Comparison of ENCODE assay signal across 1 cellular context in the genomic region with DNA sequence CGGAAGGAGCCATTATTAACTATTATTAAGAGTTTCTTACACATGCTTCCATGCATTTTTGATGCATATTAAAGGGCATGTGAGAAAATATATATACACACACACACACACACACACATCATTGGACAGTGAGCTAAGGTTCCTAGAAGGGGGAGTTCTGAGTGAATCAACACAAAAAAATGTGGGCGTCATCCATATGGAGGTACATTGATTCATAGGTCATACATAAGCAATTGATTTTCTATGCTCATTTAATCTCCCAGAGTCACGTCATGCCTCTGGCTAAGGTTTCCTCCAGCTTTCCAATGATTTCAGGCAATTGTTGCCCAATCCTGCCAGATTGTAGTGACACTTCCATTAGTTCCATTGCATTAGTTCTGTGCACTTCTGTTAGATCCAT.
TF ChIP-seq lines count a peak whose summit lies in the region.

No MANE protein-coding gene starts in this region.

TF ChIP-seq in H1, 55 proteins besides CTCF, POLR2A, EP300 and RAD21 (continued from another document):
- TF ChIP-seq, protein P1, sequence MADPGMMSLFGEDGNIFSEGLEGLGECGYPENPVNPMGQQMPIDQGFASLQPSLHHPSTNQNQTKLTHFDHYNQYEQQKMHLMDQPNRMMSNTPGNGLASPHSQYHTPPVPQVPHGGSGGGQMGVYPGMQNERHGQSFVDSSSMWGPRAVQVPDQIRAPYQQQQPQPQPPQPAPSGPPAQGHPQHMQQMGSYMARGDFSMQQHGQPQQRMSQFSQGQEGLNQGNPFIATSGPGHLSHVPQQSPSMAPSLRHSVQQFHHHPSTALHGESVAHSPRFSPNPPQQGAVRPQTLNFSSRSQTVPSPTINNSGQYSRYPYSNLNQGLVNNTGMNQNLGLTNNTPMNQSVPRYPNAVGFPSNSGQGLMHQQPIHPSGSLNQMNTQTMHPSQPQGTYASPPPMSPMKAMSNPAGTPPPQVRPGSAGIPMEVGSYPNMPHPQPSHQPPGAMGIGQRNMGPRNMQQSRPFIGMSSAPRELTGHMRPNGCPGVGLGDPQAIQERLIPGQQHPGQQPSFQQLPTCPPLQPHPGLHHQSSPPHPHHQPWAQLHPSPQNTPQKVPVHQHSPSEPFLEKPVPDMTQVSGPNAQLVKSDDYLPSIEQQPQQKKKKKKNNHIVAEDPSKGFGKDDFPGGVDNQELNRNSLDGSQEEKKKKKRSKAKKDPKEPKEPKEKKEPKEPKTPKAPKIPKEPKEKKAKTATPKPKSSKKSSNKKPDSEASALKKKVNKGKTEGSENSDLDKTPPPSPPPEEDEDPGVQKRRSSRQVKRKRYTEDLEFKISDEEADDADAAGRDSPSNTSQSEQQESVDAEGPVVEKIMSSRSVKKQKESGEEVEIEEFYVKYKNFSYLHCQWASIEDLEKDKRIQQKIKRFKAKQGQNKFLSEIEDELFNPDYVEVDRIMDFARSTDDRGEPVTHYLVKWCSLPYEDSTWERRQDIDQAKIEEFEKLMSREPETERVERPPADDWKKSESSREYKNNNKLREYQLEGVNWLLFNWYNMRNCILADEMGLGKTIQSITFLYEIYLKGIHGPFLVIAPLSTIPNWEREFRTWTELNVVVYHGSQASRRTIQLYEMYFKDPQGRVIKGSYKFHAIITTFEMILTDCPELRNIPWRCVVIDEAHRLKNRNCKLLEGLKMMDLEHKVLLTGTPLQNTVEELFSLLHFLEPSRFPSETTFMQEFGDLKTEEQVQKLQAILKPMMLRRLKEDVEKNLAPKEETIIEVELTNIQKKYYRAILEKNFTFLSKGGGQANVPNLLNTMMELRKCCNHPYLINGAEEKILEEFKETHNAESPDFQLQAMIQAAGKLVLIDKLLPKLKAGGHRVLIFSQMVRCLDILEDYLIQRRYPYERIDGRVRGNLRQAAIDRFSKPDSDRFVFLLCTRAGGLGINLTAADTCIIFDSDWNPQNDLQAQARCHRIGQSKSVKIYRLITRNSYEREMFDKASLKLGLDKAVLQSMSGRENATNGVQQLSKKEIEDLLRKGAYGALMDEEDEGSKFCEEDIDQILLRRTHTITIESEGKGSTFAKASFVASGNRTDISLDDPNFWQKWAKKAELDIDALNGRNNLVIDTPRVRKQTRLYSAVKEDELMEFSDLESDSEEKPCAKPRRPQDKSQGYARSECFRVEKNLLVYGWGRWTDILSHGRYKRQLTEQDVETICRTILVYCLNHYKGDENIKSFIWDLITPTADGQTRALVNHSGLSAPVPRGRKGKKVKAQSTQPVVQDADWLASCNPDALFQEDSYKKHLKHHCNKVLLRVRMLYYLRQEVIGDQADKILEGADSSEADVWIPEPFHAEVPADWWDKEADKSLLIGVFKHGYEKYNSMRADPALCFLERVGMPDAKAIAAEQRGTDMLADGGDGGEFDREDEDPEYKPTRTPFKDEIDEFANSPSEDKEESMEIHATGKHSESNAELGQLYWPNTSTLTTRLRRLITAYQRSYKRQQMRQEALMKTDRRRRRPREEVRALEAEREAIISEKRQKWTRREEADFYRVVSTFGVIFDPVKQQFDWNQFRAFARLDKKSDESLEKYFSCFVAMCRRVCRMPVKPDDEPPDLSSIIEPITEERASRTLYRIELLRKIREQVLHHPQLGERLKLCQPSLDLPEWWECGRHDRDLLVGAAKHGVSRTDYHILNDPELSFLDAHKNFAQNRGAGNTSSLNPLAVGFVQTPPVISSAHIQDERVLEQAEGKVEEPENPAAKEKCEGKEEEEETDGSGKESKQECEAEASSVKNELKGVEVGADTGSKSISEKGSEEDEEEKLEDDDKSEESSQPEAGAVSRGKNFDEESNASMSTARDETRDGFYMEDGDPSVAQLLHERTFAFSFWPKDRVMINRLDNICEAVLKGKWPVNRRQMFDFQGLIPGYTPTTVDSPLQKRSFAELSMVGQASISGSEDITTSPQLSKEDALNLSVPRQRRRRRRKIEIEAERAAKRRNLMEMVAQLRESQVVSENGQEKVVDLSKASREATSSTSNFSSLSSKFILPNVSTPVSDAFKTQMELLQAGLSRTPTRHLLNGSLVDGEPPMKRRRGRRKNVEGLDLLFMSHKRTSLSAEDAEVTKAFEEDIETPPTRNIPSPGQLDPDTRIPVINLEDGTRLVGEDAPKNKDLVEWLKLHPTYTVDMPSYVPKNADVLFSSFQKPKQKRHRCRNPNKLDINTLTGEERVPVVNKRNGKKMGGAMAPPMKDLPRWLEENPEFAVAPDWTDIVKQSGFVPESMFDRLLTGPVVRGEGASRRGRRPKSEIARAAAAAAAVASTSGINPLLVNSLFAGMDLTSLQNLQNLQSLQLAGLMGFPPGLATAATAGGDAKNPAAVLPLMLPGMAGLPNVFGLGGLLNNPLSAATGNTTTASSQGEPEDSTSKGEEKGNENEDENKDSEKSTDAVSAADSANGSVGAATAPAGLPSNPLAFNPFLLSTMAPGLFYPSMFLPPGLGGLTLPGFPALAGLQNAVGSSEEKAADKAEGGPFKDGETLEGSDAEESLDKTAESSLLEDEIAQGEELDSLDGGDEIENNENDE (IDR thresholded peaks at IDR 0.05; ENCODE audit: insufficient replicate concordance, low read length): no peak
- TF ChIP-seq SP2 (IDR thresholded peaks at IDR 0.05; ENCODE audit: low read length) (no peak), SUZ12 (IDR thresholded peaks at IDR 0.05; ENCODE audit: low read length) (no peak), HDAC6 (IDR thresholded peaks at IDR 0.05; ENCODE audit: low read depth, low read length) (no peak), TBP (IDR thresholded peaks at IDR 0.05; ENCODE audit: low read depth, low read length) (no peak), CHD2 (IDR thresholded peaks at IDR 0.05; ENCODE audit: low read length) (no peak), CEBPB (IDR thresholded peaks at IDR 0.05; ENCODE audit: low read depth, low read length) (no peak), CREB1 (IDR thresholded peaks at IDR 0.05) (no peak), CBX8 (IDR thresholded peaks at IDR 0.05; ENCODE audit: borderline replicate concordance, low read depth, low read length) (no peak), CHD1 (IDR thresholded peaks at IDR 0.05; ENCODE audit: low read depth, low read length) (no peak), TEAD4 (IDR thresholded peaks at IDR 0.05; ENCODE audit: low read depth, low read length) (no peak), SIX5 (IDR thresholded peaks at IDR 0.05; ENCODE audit: low read depth, low read length) (no peak), SP1 (IDR thresholded peaks at IDR 0.05; ENCODE audit: low read depth, low read length) (no peak), POLR2AphosphoS5 (IDR thresholded peaks at IDR 0.05; ENCODE audit: low read depth, low read length) (no peak)
- TF ChIP-seq, protein P2, sequence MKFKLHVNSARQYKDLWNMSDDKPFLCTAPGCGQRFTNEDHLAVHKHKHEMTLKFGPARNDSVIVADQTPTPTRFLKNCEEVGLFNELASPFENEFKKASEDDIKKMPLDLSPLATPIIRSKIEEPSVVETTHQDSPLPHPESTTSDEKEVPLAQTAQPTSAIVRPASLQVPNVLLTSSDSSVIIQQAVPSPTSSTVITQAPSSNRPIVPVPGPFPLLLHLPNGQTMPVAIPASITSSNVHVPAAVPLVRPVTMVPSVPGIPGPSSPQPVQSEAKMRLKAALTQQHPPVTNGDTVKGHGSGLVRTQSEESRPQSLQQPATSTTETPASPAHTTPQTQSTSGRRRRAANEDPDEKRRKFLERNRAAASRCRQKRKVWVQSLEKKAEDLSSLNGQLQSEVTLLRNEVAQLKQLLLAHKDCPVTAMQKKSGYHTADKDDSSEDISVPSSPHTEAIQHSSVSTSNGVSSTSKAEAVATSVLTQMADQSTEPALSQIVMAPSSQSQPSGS (IDR thresholded peaks at IDR 0.05; ENCODE audit: low read length): no peak
